Comparison of ENCODE assay signal across 15 cellular contexts in genomic region chr2:157418215-157418614, GRCh38. TPM values are rescaled to one million over a fixed set of nuclear protein-coding genes. Genes with fewer than 3 reads are reported as not detected.
DNase-seq lines count a peak whose midpoint lies in the region; ATAC-seq and TF ChIP-seq lines count a peak whose summit lies in the region.
"Had no signal": no experiment of that assay in that cellular context is flagged by ENCODE, and none has a peak within 500 bp of the region (broad histone marks: within the 10 kb centered on the region; RNA-seq: fewer than 3 reads in every experiment).

No MANE protein-coding gene starts in this region.

- 29 to 49% (median 36%) methylated on average over 4 of the region's 4 CpGs for WGBS in spleen, 5 donors

- H3K36me3 Mint-ChIP-seq in activated CD4-positive, alpha-beta T cell treated with anti-CD3 and anti-CD28 coated beads, Interleukin-2, amount 10 ng/mL, durations not matched to agents 24 days and 14 days (ENCODE audit: low read depth), result peaks cover 81% of the 10 kb centered on the region
- H3K36me3 Mint-ChIP-seq in activated naive CD8-positive, alpha-beta T cell treated with anti-CD3 and anti-CD28 coated beads, Interleukin-2, amount 10 ng/mL, durations not matched to agents 7 days and 5 days, result peaks cover 70% of the 10 kb centered on the region
- H3K36me3 Mint-ChIP-seq in glutamatergic neuron (ENCODE audit: unreplicated experiment), result no peaks in the 10 kb centered on the region
- H3K36me3 Mint-ChIP-seq in progenitor cell of endocrine pancreas (ENCODE audit: insufficient read depth), result no peaks in the 10 kb centered on the region

- no peaks in the 10 kb centered on the region for H3K9me3 ChIP-seq in spleen
- H3K9me3 ChIP-seq: gastrocnemius medialis, pancreas had no signal

- peak overlapping the region; percentile 74 for H3K4me3 Mint-ChIP-seq in activated CD4-positive, alpha-beta T cell treated with anti-CD3 and anti-CD28 coated beads, Interleukin-2, amount 10 ng/mL, durations not matched to agents 24 days and 14 days
- peak overlapping the region; percentile 74 for H3K4me3 Mint-ChIP-seq in activated naive CD8-positive, alpha-beta T cell treated with anti-CD3 and anti-CD28 coated beads, Interleukin-2, amount 10 ng/mL, durations not matched to agents 7 days and 5 days
- no peak overlapping the region for H3K4me3 Mint-ChIP-seq in glutamatergic neuron (ENCODE audit: unreplicated experiment)
- no peak overlapping the region for H3K4me3 Mint-ChIP-seq in progenitor cell of endocrine pancreas (ENCODE audit: low read depth)

- peaks cover 41 to 98% (median 87%) of the 10 kb centered on the region in 6 donors for H3K4me1 ChIP-seq in spleen
- H3K4me1 ChIP-seq: gastrocnemius medialis had no signal

- peak overlapping the region; percentile 91 for H3K27ac Mint-ChIP-seq in activated CD4-positive, alpha-beta T cell treated with anti-CD3 and anti-CD28 coated beads, Interleukin-2, amount 10 ng/mL, durations not matched to agents 24 days and 14 days
- peak overlapping the region; percentile 88 for H3K27ac Mint-ChIP-seq in activated naive CD8-positive, alpha-beta T cell treated with anti-CD3 and anti-CD28 coated beads, Interleukin-2, amount 10 ng/mL, durations not matched to agents 7 days and 5 days
- H3K27ac Mint-ChIP-seq in glutamatergic neuron (ENCODE audit: unreplicated experiment) (no peak overlapping the region), progenitor cell of endocrine pancreas (no peak overlapping the region)

- no peaks in the 10 kb centered on the region for H3K27me3 Mint-ChIP-seq in activated CD4-positive, alpha-beta T cell treated with anti-CD3 and anti-CD28 coated beads, Interleukin-2, amount 10 ng/mL, durations not matched to agents 24 days and 14 days
- H3K27me3 Mint-ChIP-seq in activated naive CD8-positive, alpha-beta T cell treated with anti-CD3 and anti-CD28 coated beads, Interleukin-2, amount 10 ng/mL, durations not matched to agents 7 days and 5 days, result no peaks in the 10 kb centered on the region
- H3K27me3 Mint-ChIP-seq in glutamatergic neuron (ENCODE audit: unreplicated experiment) (no peaks in the 10 kb centered on the region), progenitor cell of endocrine pancreas (peaks cover 23% of the 10 kb centered on the region)

- peak; percentile 83 for DNase-seq in activated CD4-positive, alpha-beta T cell treated with anti-CD3 and anti-CD28 coated beads, Interleukin-2, amount 10 ng/mL, durations not matched to agents 24 days and 14 days
- DNase-seq in activated CD4-positive, alpha-beta T cell treated with anti-CD3 and anti-CD28 coated beads for 4 hours, result no peak
- peak; percentile 80 for DNase-seq in NOMO-1 treated with DMSO at 0.1 percent for 48 hours (lab: John Stamatoyannopoulos, UW; ENCODE audit: unreplicated experiment)
- no peak for DNase-seq in activated naive CD8-positive, alpha-beta T cell treated with anti-CD3 and anti-CD28 coated beads, Interleukin-2, amount 10 ng/mL, durations not matched to agents 7 days and 5 days
- no peak for DNase-seq in spleen
- DNase-seq in glutamatergic neuron, result no peak
- no peak for DNase-seq in progenitor cell of endocrine pancreas (ENCODE audit: low spot score, unreplicated experiment)
- DNase-seq: cortex of kidney, gastrocnemius medialis, left cardiac atrium, NCI-H1694 treated with DMSO at 0.1 percent for 48 hours, pancreas had no signal

- intact Hi-C loops in activated CD4-positive, alpha-beta T cell treated with anti-CD3 and anti-CD28 coated beads, Interleukin-2, amount 10 ng/mL, durations not matched to agents 24 days and 14 days (cut with micrococcal nuclease), result no loop called here
- intact Hi-C loops in spleen (cut with DNase I; ENCODE audit: low total_unique reads), result no loop called here

- peak overlapping the region in 1 of 8 donors; percentile 54 for H3K4me3 ChIP-seq in spleen
- H3K4me3 ChIP-seq: gastrocnemius medialis, pancreas had no signal

- no peak for TF ChIP-seq POLR2A in spleen (IDR thresholded peaks at IDR 0.05)

- H3K36me3 ChIP-seq in spleen, result peaks cover 0 to 90% (median 17%) of the 10 kb centered on the region in 6 donors
- H3K36me3 ChIP-seq: gastrocnemius medialis, pancreas had no signal

- POLR2A ChIA-PET in activated naive CD8-positive, alpha-beta T cell treated with anti-CD3 and anti-CD28 coated beads, Interleukin-2, amount 10 ng/mL, durations not matched to agents 7 days and 5 days (lab: Charles Lee), result interaction anchor here (0.7 to 18.8 kb wide), 11 partner anchors 9 to 89 kb away, joined by 3 to 470 read pairs (median 5); partner anchors contain the start of gene CYTIP

- H3K27ac ChIP-seq in spleen, result peak overlapping the region; percentile 64 to 94 (median 88)

- no peaks in the 10 kb centered on the region for H3K9me3 Mint-ChIP-seq in activated CD4-positive, alpha-beta T cell treated with anti-CD3 and anti-CD28 coated beads, Interleukin-2, amount 10 ng/mL, durations not matched to agents 24 days and 14 days
- H3K9me3 Mint-ChIP-seq in activated naive CD8-positive, alpha-beta T cell treated with anti-CD3 and anti-CD28 coated beads, Interleukin-2, amount 10 ng/mL, durations not matched to agents 7 days and 5 days, result no peaks in the 10 kb centered on the region
- peaks cover 2% of the 10 kb centered on the region for H3K9me3 Mint-ChIP-seq in glutamatergic neuron (ENCODE audit: unreplicated experiment)
- no peaks in the 10 kb centered on the region for H3K9me3 Mint-ChIP-seq in progenitor cell of endocrine pancreas (ENCODE audit: low read depth)

- peak; percentile 28 for ATAC-seq in activated naive CD8-positive, alpha-beta T cell treated with anti-CD3 and anti-CD28 coated beads, Interleukin-2, amount 10 ng/mL, durations not matched to agents 7 days and 5 days (ENCODE audit: low read depth)
- ATAC-seq in GM19397 (IDR thresholded peaks at IDR 0.05; ENCODE audit: unreplicated experiment), result no peak
- ATAC-seq: gastrocnemius medialis had no signal

- H3K27me3 ChIP-seq in spleen (replicated peaks in 1 of 7), result no peaks in the 10 kb centered on the region
- H3K27me3 ChIP-seq: gastrocnemius medialis, pancreas had no signal

- peaks cover 76% of the 10 kb centered on the region for H3K4me1 Mint-ChIP-seq in activated CD4-positive, alpha-beta T cell treated with anti-CD3 and anti-CD28 coated beads, Interleukin-2, amount 10 ng/mL, durations not matched to agents 24 days and 14 days
- peaks cover 78% of the 10 kb centered on the region for H3K4me1 Mint-ChIP-seq in activated naive CD8-positive, alpha-beta T cell treated with anti-CD3 and anti-CD28 coated beads, Interleukin-2, amount 10 ng/mL, durations not matched to agents 7 days and 5 days
- no peaks in the 10 kb centered on the region for H3K4me1 Mint-ChIP-seq in glutamatergic neuron (ENCODE audit: low read depth, unreplicated experiment)
- peaks cover 8% of the 10 kb centered on the region for H3K4me1 Mint-ChIP-seq in progenitor cell of endocrine pancreas (ENCODE audit: low read depth)

- TF ChIP-seq CTCF in spleen (IDR thresholded peaks at IDR 0.05 in 8 of 11, conservative IDR thresholded peaks at IDR 0.05 in 3 of 11) (no peak), glutamatergic neuron (IDR thresholded peaks at IDR 0.05; ENCODE audit: partially characterized antibody, unreplicated experiment) (no peak), progenitor cell of endocrine pancreas (IDR thresholded peaks at IDR 0.05; ENCODE audit: unreplicated experiment) (no peak)

RNA-seq across cellular contexts. Expression of gene CYTIP, which starts 25.7 kb away (rescaled TPM):
- 320 and 321 TPM in 2 replicates for total RNA-seq in activated CD4-positive, alpha-beta T cell treated with anti-CD3 and anti-CD28 coated beads, Interleukin-2, amount 10 ng/mL, durations not matched to agents 24 days and 14 days
- 100 to 1,000 TPM; 233 to 238 TPM for total RNA-seq in activated naive CD8-positive, alpha-beta T cell treated with anti-CD3 and anti-CD28 coated beads, Interleukin-2, amount 10 ng/mL, durations not matched to agents 7 days and 5 days
- total RNA-seq in spleen (100 to 1,000 TPM in 6 of 7 donors, 10 to 100 TPM in 1; 85.6 to 135 (median 106) TPM), glutamatergic neuron (ENCODE audit: unreplicated experiment) (not detected), progenitor cell of endocrine pancreas (0.14 and 0.27 TPM in 2 replicates)
- 10 to 100 TPM; 27.3 to 63.2 (median 29.3) TPM for polyA plus RNA-seq in spleen
- total RNA-seq: A673, HT-29 had no signal

Comparison
In these comparisons a context has a peak if more than half of its experiments do, and no peak if none do; other contexts are left out.
1. DNase-seq: peak in activated CD4-positive, alpha-beta T cell treated with anti-CD3 and anti-CD28 coated beads, Interleukin-2, amount 10 ng/mL, durations not matched to agents 24 days and 14 days (single experiment) and NOMO-1 treated with DMSO at 0.1 percent for 48 hours (single experiment); none in activated CD4-positive, alpha-beta T cell treated with anti-CD3 and anti-CD28 coated beads for 4 hours (0 of 2), activated naive CD8-positive, alpha-beta T cell treated with anti-CD3 and anti-CD28 coated beads, Interleukin-2, amount 10 ng/mL, durations not matched to agents 7 days and 5 days (single experiment), spleen (single experiment), glutamatergic neuron (single experiment) and progenitor cell of endocrine pancreas (single experiment).
2. H3K27ac Mint-ChIP-seq: peak in activated CD4-positive, alpha-beta T cell treated with anti-CD3 and anti-CD28 coated beads, Interleukin-2, amount 10 ng/mL, durations not matched to agents 24 days and 14 days (single experiment) and activated naive CD8-positive, alpha-beta T cell treated with anti-CD3 and anti-CD28 coated beads, Interleukin-2, amount 10 ng/mL, durations not matched to agents 7 days and 5 days (single experiment); none in glutamatergic neuron (single experiment) and progenitor cell of endocrine pancreas (single experiment).
3. H3K4me3 Mint-ChIP-seq: peak in activated CD4-positive, alpha-beta T cell treated with anti-CD3 and anti-CD28 coated beads, Interleukin-2, amount 10 ng/mL, durations not matched to agents 24 days and 14 days (single experiment) and activated naive CD8-positive, alpha-beta T cell treated with anti-CD3 and anti-CD28 coated beads, Interleukin-2, amount 10 ng/mL, durations not matched to agents 7 days and 5 days (single experiment); none in glutamatergic neuron (single experiment) and progenitor cell of endocrine pancreas (single experiment).
4. RNA of gene CYTIP, which starts 25.7 kb away (total RNA-seq): 320 to 321 TPM in activated CD4-positive, alpha-beta T cell treated with anti-CD3 and anti-CD28 coated beads, Interleukin-2, amount 10 ng/mL, durations not matched to agents 24 days and 14 days, 233 to 238 TPM in activated naive CD8-positive, alpha-beta T cell treated with anti-CD3 and anti-CD28 coated beads, Interleukin-2, amount 10 ng/mL, durations not matched to agents 7 days and 5 days and 85.6 to 135 TPM in spleen; 0.14 to 0.27 TPM in progenitor cell of endocrine pancreas and not detected in glutamatergic neuron (single experiment); every median in the first group is over 10 times any median in the second.